ENCODE assay signal across 17 cellular contexts in the genomic region with DNA sequence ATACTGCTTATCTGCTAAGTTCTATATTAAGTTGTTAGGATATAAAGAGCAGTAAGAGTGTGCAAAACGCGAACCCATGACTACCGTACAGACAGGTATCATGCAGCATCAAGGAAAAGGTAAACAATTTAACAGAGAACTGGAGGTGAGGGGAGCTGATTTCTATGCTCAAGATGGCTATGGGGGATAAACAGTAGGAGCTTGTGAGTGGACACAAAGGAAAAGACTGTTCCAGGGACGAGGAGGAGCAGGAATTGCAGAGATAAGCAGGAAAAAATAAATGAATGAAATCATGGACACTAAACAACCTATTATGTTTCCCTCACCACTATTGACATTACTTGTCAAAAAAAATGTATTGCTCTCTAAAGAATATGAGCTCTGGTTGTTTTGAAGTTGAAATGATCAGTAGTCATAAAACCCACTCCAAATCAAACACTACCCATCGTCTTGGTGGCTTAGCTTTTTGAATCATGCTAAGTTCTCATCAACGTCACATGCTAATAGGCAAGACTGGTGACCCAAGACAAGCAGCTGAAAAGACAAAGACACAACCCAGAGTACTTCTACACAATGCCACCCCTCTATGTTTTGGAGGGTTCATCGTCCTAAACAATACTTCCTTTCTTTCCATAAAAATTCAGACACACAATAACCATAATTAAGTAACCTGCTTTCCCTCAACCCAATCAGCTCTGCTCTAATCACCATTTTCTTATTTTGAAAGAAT.
"Had no signal": no experiment of that assay in that cellular context is flagged by ENCODE, and none has a peak within 500 bp of the region (broad histone marks: within the 10 kb centered on the region; RNA-seq: fewer than 3 reads in every experiment).

No MANE protein-coding gene starts in this region.

- H3K27ac Mint-ChIP-seq: effector memory CD8-positive, alpha-beta T cell; naive thymus-derived CD8-positive, alpha-beta T cell; progenitor cell of endocrine pancreas; stimulated activated memory B cell treated with anti-CD40 and anti-IgM and Interleukin-4, amounts not matched to agents 10 μg/mL and 1 μg/mL and 100 μg/mL, for 72 hours; stimulated activated naive CD8-positive, alpha-beta T cell treated with anti-CD3 and anti-CD28 coated beads, Interleukin-15, Interleukin-2, amounts not matched to agents 100 ng/mL and 50 ng/mL, for 24 hours had no signal

- H3K4me1 Mint-ChIP-seq: naive thymus-derived CD8-positive, alpha-beta T cell; stimulated activated memory B cell treated with anti-CD40 and anti-IgM and Interleukin-4, amounts not matched to agents 10 μg/mL and 1 μg/mL and 100 μg/mL, for 72 hours had no signal

- DNase-seq: effector memory CD8-positive, alpha-beta T cell; erythroblast; heart left ventricle; hippocampal formation; mucosa of descending colon; naive thymus-derived CD8-positive, alpha-beta T cell; occipital lobe; pancreas; right cardiac atrium; small intestine; stimulated activated CD4-positive, alpha-beta T cell treated with anti-CD3 and anti-CD28 coated beads, Interleukin-4, amount 100 ng/mL, for 24 hours; tibial artery; upper lobe of right lung had no signal

- H3K36me3 ChIP-seq: pancreas, tibial artery, vagina had no signal

- H3K27me3 ChIP-seq: heart left ventricle, pancreas, tibial artery, upper lobe of right lung, vagina had no signal

- H3K4me3 ChIP-seq: heart left ventricle, mucosa of descending colon, pancreas, tibial artery, upper lobe of right lung, vagina had no signal

- H3K9me3 ChIP-seq: heart left ventricle, mucosa of descending colon, pancreas, tibial artery, upper lobe of right lung, vagina had no signal

- H3K27me3 Mint-ChIP-seq: progenitor cell of endocrine pancreas; stimulated activated memory B cell treated with anti-CD40 and anti-IgM and Interleukin-4, amounts not matched to agents 10 μg/mL and 1 μg/mL and 100 μg/mL, for 72 hours had no signal

- H3K27ac ChIP-seq: pancreas, tibial artery, upper lobe of right lung, vagina had no signal

- H3K4me1 ChIP-seq: pancreas had no signal

- H3K9me3 Mint-ChIP-seq: effector memory CD8-positive, alpha-beta T cell; naive thymus-derived CD8-positive, alpha-beta T cell; stimulated activated memory B cell treated with anti-CD40 and anti-IgM and Interleukin-4, amounts not matched to agents 10 μg/mL and 1 μg/mL and 100 μg/mL, for 72 hours; stimulated activated naive CD8-positive, alpha-beta T cell treated with anti-CD3 and anti-CD28 coated beads, Interleukin-15, Interleukin-2, amounts not matched to agents 100 ng/mL and 50 ng/mL, for 24 hours had no signal

- H3K36me3 Mint-ChIP-seq: naive thymus-derived CD8-positive, alpha-beta T cell; stimulated activated memory B cell treated with anti-CD40 and anti-IgM and Interleukin-4, amounts not matched to agents 10 μg/mL and 1 μg/mL and 100 μg/mL, for 72 hours had no signal

- ATAC-seq: effector memory CD8-positive, alpha-beta T cell; heart left ventricle; mucosa of descending colon; naive thymus-derived CD8-positive, alpha-beta T cell; pancreas; right cardiac atrium; stimulated activated memory B cell treated with anti-CD40 and anti-IgM and Interleukin-4, amounts not matched to agents 10 μg/mL and 1 μg/mL and 100 μg/mL, for 72 hours; upper lobe of right lung had no signal

- H3K4me3 Mint-ChIP-seq: effector memory CD8-positive, alpha-beta T cell; naive thymus-derived CD8-positive, alpha-beta T cell; stimulated activated memory B cell treated with anti-CD40 and anti-IgM and Interleukin-4, amounts not matched to agents 10 μg/mL and 1 μg/mL and 100 μg/mL, for 72 hours; stimulated activated naive CD8-positive, alpha-beta T cell treated with anti-CD3 and anti-CD28 coated beads, Interleukin-15, Interleukin-2, amounts not matched to agents 100 ng/mL and 50 ng/mL, for 24 hours had no signal
